In genomic region chr11:6614446-6614845, GRCh38 we compare ENCODE assay signal across 14 cellular contexts. TPM values are rescaled to one million over a fixed set of nuclear protein-coding genes. Genes with fewer than 3 reads are reported as not detected.
DNase-seq lines count a peak whose midpoint lies in the region; TF ChIP-seq lines count a peak whose summit lies in the region.
"Had no signal": no experiment of that assay in that cellular context is flagged by ENCODE, and none has a peak within 500 bp of the region (broad histone marks: within the 10 kb centered on the region; RNA-seq: fewer than 3 reads in every experiment).

No MANE protein-coding gene starts in this region.

- TF ChIP-seq CTCF in coronary artery (IDR thresholded peaks at IDR 0.05) (no peak), neural crest cell (conservative IDR thresholded peaks at IDR 0.05) (no peak), tibial artery (IDR thresholded peaks at IDR 0.05) (no peak), right atrium auricular region (IDR thresholded peaks at IDR 0.05) (no peak)

- H3K27me3 ChIP-seq in tibial artery = no peaks in the 10 kb centered on the region
- H3K27me3 ChIP-seq in right atrium auricular region = no peaks in the 10 kb centered on the region
- H3K27me3 ChIP-seq: BLaER1 treated with 17β-estradiol and CSF1 and Interleukin-3, amounts not matched to agents 10 nM and 100 nM had no signal

- H3K4me1 ChIP-seq in tibial artery (peaks cover 0 to 53% (median 38%) of the 10 kb centered on the region in 4 donors), right atrium auricular region (peaks cover 0 to 51% of the 10 kb centered on the region in 2 donors)

- DNase-seq in activated effector memory CD4-positive, alpha-beta T cell treated with anti-CD3 and anti-CD28 coated beads, Interleukin-2, amount 50 U/mL, for 16 hours = peak; percentile 49
- no peak for DNase-seq in activated effector memory CD4-positive, alpha-beta T cell treated with Interleukin-2 at 50 U/mL for 16 hours
- peak; percentile 72 for DNase-seq in coronary artery (ENCODE audit: low spot score)
- DNase-seq in neural crest cell (ENCODE audit: low read depth, low spot score) = no peak
- DNase-seq in tibial artery = no peak
- no peak for DNase-seq in glomerular visceral epithelial cell (ENCODE audit: extremely low spot score)
- no peak for DNase-seq in right atrium auricular region (ENCODE audit: low spot score)
- DNase-seq: 8988T; AML-193; CD4-positive, CD25-positive, alpha-beta regulatory T cell; DMS53; GF-D8; GM23248 had no signal

- peaks cover 28 to 51% (median 33%) of the 10 kb centered on the region in 3 donors for H3K36me3 ChIP-seq in tibial artery
- H3K36me3 ChIP-seq in right atrium auricular region = peaks cover 31% of the 10 kb centered on the region

- H3K27ac Mint-ChIP-seq in neural crest cell (ENCODE audit: unreplicated experiment) = no peak overlapping the region

- H3K27ac ChIP-seq in coronary artery (no peak overlapping the region), tibial artery (peak overlapping the region; percentile 34 to 98), right atrium auricular region (no peak overlapping the region)
- H3K27ac ChIP-seq: GM23248 had no signal

- H3K27me3 Mint-ChIP-seq in neural crest cell (ENCODE audit: low read depth) = no peaks in the 10 kb centered on the region
- H3K27me3 Mint-ChIP-seq: CD4-positive, CD25-positive, alpha-beta regulatory T cell had no signal

- H3K36me3 Mint-ChIP-seq in neural crest cell (ENCODE audit: low read depth) = peaks cover 10% of the 10 kb centered on the region

- intact Hi-C loops in tibial artery (cut with DNase I; ENCODE audit: low total_unique reads) = loop anchor here (5.0 kb wide), 1 partner anchor 43 kb away; the partner anchor contains the start of gene DCHS1

- H3K9me3 ChIP-seq in tibial artery (no peaks in the 10 kb centered on the region), right atrium auricular region (no peaks in the 10 kb centered on the region)
- H3K9me3 ChIP-seq: BLaER1 treated with 17β-estradiol and CSF1 and Interleukin-3, amounts not matched to agents 10 nM and 100 nM had no signal

- peaks cover 13% of the 10 kb centered on the region for H3K4me1 Mint-ChIP-seq in neural crest cell

- peak overlapping the region; percentile 33 for H3K4me3 Mint-ChIP-seq in neural crest cell

- no peaks in the 10 kb centered on the region for H3K9me3 Mint-ChIP-seq in neural crest cell
- H3K9me3 Mint-ChIP-seq: CD4-positive, CD25-positive, alpha-beta regulatory T cell had no signal

- H3K4me3 ChIP-seq in coronary artery = no peak overlapping the region
- H3K4me3 ChIP-seq in tibial artery = no peak overlapping the region
- H3K4me3 ChIP-seq in right atrium auricular region = no peak overlapping the region
- H3K4me3 ChIP-seq: BLaER1 treated with 17β-estradiol and CSF1 and Interleukin-3, amounts not matched to agents 10 nM and 100 nM; GM23248 had no signal

RNA-seq across cellular contexts. Expression of gene TAF10, which starts 2.4 kb away (rescaled TPM):
- total RNA-seq in neural crest cell (133 and 143 TPM in 2 replicates), right atrium auricular region (10 to 100 TPM; 26.6 to 54.0 TPM)

RNA-seq across cellular contexts. Expression of gene TPP1, which starts 4.8 kb away (rescaled TPM):
- 41.0 and 44.7 TPM in 2 replicates for total RNA-seq in neural crest cell
- total RNA-seq in right atrium auricular region = 10 to 100 TPM; 48.8 to 83.1 TPM

RNA-seq across cellular contexts. Expression of gene ILK, which starts 10.9 kb away (rescaled TPM):
- total RNA-seq in neural crest cell (120 and 121 TPM in 2 replicates), right atrium auricular region (100 to 1,000 TPM; 142 to 193 TPM)

RNA-seq across cellular contexts. Expression of gene RRP8, which starts 11.0 kb away (rescaled TPM):
- 22.5 and 23.7 TPM in 2 replicates for total RNA-seq in neural crest cell
- 10 to 100 TPM in 1 of 2 donors, 1 to 10 TPM in 1; 9.7 to 12.2 TPM for total RNA-seq in right atrium auricular region

RNA-seq across cellular contexts. Expression of gene DCHS1, which starts 41.2 kb away (rescaled TPM):
- total RNA-seq in neural crest cell (37.5 and 40.4 TPM in 2 replicates), right atrium auricular region (10 to 100 TPM in 1 of 2 donors, 1 to 10 TPM in 1; 9.3 to 23.0 TPM)

Comparison
In these comparisons a context has a peak if more than half of its experiments do, and no peak if none do; other contexts are left out.
1. DNase-seq: peak in activated effector memory CD4-positive, alpha-beta T cell treated with anti-CD3 and anti-CD28 coated beads, Interleukin-2, amount 50 U/mL, for 16 hours (single experiment) and coronary artery (single experiment); none in activated effector memory CD4-positive, alpha-beta T cell treated with Interleukin-2 at 50 U/mL for 16 hours (single experiment), neural crest cell (single experiment), tibial artery (0 of 2), glomerular visceral epithelial cell (single experiment) and right atrium auricular region (single experiment).
2. H3K27ac ChIP-seq: peak in tibial artery (2 of 2); none in coronary artery (0 of 2) and right atrium auricular region (0 of 2).